Comparison of ENCODE assay signal across 1 cellular context in the genomic region with DNA sequence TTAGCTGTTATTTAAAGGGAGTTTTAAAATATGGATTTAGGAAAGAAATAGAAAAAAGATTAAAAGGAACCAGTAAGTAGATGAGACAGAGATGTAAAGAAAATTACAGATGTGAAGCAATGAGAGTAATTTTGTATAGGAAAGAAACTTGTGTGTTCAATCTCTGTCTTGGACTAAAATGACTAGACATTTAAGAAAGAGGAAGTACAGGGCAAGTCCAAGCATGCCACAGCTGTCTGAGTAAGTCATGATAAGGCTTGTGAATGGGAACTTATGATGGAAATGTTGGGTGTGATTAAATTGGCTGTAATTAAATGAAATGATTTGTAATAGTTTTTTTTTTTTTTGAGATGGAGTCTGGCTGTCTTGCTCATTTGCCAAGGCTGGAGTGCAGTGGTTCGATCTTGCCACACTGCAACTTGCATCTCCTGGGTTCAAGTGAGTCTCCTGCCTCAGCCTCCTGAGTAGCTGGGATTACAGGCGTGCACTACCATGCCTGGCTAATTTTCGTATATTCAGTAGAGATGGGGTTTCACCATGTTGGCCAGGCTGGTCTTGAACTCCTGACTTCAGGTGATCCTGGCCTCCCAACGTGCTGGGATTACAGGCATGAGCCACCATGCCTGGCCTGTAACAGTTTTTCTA.
A peak's percentile ranks its signal among the peaks of the same experiment; 100 is the strongest.
TF ChIP-seq lines count a peak whose summit lies in the region.

No MANE protein-coding gene starts in this region.

TF ChIP-seq in GM12878, 131 proteins besides CTCF, POLR2A, EP300 and RAD21 (continued from another document and continues in another):
- TF ChIP-seq, protein P1, sequence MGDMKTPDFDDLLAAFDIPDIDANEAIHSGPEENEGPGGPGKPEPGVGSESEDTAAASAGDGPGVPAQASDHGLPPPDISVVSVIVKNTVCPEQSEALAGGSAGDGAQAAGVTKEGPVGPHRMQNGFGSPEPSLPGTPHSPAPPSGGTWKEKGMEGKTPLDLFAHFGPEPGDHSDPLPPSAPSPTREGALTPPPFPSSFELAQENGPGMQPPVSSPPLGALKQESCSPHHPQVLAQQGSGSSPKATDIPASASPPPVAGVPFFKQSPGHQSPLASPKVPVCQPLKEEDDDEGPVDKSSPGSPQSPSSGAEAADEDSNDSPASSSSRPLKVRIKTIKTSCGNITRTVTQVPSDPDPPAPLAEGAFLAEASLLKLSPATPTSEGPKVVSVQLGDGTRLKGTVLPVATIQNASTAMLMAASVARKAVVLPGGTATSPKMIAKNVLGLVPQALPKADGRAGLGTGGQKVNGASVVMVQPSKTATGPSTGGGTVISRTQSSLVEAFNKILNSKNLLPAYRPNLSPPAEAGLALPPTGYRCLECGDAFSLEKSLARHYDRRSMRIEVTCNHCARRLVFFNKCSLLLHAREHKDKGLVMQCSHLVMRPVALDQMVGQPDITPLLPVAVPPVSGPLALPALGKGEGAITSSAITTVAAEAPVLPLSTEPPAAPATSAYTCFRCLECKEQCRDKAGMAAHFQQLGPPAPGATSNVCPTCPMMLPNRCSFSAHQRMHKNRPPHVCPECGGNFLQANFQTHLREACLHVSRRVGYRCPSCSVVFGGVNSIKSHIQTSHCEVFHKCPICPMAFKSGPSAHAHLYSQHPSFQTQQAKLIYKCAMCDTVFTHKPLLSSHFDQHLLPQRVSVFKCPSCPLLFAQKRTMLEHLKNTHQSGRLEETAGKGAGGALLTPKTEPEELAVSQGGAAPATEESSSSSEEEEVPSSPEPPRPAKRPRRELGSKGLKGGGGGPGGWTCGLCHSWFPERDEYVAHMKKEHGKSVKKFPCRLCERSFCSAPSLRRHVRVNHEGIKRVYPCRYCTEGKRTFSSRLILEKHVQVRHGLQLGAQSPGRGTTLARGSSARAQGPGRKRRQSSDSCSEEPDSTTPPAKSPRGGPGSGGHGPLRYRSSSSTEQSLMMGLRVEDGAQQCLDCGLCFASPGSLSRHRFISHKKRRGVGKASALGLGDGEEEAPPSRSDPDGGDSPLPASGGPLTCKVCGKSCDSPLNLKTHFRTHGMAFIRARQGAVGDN (IDR thresholded peaks at IDR 0.05), result no peak
- TF ChIP-seq MXI1 (IDR thresholded peaks at IDR 0.05; ENCODE audit: low read depth, low read length) (no peak), LARP7 (IDR thresholded peaks at IDR 0.05) (no peak), BHLHE40 (IDR thresholded peaks at IDR 0.05; ENCODE audit: borderline replicate concordance in 1 of 2, low read depth in 2 of 2, low read length in 1 of 2) (no peak), TARDBP (IDR thresholded peaks at IDR 0.05; ENCODE audit: borderline replicate concordance) (no peak), JUNB (IDR thresholded peaks at IDR 0.05) (peak; percentile 86), SUZ12 (IDR thresholded peaks at IDR 0.05; ENCODE audit: unreplicated experiment) (no peak), STAT3 (IDR thresholded peaks at IDR 0.05; ENCODE audit: low read depth, low read length) (no peak), HCFC1 (IDR thresholded peaks at IDR 0.05; ENCODE audit: low read length) (no peak), STAT1 (conservative IDR thresholded peaks at IDR 0.05) (no peak), EGR1 (IDR thresholded peaks at IDR 0.05; ENCODE audit: borderline replicate concordance in 1 of 2, low read depth in 2 of 2, low read length in 2 of 2) (no peak; a peak in 1 of 3 replicates), CREM (IDR thresholded peaks at IDR 0.05; ENCODE audit: low read depth) (peak; percentile 52), PAX8 (IDR thresholded peaks at IDR 0.05) (no peak), RB1 (IDR thresholded peaks at IDR 0.05; ENCODE audit: borderline replicate concordance) (no peak), SMARCA5 (IDR thresholded peaks at IDR 0.05) (no peak), TAF1 (IDR thresholded peaks at IDR 0.05; ENCODE audit: borderline replicate concordance, low read depth, low read length) (no peak), CBX5 (IDR thresholded peaks at IDR 0.05; ENCODE audit: low read depth) (peak; percentile 95), FOS (IDR thresholded peaks at IDR 0.05; ENCODE audit: borderline replicate concordance, extremely low read depth, insufficient read length) (no peak), ATF7 (IDR thresholded peaks at IDR 0.05; ENCODE audit: low read depth) (0 out of 2 replicates have a peak, but pooled peaks have one; percentile 26), CBX3 (IDR thresholded peaks at IDR 0.05; ENCODE audit: borderline replicate concordance, low read depth) (no peak), SRF (IDR thresholded peaks at IDR 0.05; ENCODE audit: low read depth in 2 of 2, low read length in 2 of 2) (no peak), JUND (IDR thresholded peaks at IDR 0.05; ENCODE audit: low read depth, low read length) (no peak), IRF4 (IDR thresholded peaks at IDR 0.05; ENCODE audit: low read depth, low read length) (peak; percentile 38; the same call in 1 of the 2 replicates), SP1 (IDR thresholded peaks at IDR 0.05; ENCODE audit: low read depth, low read length) (peak; percentile 26), CHD1 (IDR thresholded peaks at IDR 0.05; ENCODE audit: low read depth, low read length) (0 out of 2 replicates have a peak, but pooled peaks have one; percentile 71)
- TF ChIP-seq, protein P2, sequence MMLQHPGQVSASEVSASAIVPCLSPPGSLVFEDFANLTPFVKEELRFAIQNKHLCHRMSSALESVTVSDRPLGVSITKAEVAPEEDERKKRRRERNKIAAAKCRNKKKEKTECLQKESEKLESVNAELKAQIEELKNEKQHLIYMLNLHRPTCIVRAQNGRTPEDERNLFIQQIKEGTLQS (IDR thresholded peaks at IDR 0.05; ENCODE audit: borderline replicate concordance, extremely low read depth, low read depth, low read length), result no peak
- TF ChIP-seq, protein P3, sequence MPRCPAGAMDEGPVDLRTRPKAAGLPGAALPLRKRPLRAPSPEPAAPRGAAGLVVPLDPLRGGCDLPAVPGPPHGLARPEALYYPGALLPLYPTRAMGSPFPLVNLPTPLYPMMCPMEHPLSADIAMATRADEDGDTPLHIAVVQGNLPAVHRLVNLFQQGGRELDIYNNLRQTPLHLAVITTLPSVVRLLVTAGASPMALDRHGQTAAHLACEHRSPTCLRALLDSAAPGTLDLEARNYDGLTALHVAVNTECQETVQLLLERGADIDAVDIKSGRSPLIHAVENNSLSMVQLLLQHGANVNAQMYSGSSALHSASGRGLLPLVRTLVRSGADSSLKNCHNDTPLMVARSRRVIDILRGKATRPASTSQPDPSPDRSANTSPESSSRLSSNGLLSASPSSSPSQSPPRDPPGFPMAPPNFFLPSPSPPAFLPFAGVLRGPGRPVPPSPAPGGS (IDR thresholded peaks at IDR 0.05; ENCODE audit: borderline replicate concordance, insufficient read depth, low read depth, low read length, poor library complexity, severe bottlenecking), result no peak
- TF ChIP-seq, protein P4, sequence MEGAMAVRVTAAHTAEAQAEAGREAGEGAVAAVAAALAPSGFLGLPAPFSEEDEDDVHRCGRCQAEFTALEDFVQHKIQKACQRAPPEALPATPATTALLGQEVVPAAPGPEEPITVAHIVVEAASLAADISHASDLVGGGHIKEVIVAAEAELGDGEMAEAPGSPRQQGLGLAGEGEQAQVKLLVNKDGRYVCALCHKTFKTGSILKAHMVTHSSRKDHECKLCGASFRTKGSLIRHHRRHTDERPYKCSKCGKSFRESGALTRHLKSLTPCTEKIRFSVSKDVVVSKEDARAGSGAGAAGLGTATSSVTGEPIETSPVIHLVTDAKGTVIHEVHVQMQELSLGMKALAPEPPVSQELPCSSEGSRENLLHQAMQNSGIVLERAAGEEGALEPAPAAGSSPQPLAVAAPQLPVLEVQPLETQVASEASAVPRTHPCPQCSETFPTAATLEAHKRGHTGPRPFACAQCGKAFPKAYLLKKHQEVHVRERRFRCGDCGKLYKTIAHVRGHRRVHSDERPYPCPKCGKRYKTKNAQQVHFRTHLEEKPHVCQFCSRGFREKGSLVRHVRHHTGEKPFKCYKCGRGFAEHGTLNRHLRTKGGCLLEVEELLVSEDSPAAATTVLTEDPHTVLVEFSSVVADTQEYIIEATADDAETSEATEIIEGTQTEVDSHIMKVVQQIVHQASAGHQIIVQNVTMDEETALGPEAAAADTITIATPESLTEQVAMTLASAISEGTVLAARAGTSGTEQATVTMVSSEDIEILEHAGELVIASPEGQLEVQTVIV (IDR thresholded peaks at IDR 0.05; ENCODE audit: borderline replicate concordance, partially characterized antibody), result no peak
- TF ChIP-seq, protein P5, sequence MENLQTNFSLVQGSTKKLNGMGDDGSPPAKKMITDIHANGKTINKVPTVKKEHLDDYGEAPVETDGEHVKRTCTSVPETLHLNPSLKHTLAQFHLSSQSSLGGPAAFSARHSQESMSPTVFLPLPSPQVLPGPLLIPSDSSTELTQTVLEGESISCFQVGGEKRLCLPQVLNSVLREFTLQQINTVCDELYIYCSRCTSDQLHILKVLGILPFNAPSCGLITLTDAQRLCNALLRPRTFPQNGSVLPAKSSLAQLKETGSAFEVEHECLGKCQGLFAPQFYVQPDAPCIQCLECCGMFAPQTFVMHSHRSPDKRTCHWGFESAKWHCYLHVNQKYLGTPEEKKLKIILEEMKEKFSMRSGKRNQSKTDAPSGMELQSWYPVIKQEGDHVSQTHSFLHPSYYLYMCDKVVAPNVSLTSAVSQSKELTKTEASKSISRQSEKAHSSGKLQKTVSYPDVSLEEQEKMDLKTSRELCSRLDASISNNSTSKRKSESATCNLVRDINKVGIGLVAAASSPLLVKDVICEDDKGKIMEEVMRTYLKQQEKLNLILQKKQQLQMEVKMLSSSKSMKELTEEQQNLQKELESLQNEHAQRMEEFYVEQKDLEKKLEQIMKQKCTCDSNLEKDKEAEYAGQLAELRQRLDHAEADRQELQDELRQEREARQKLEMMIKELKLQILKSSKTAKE (IDR thresholded peaks at IDR 0.05; ENCODE audit: low read depth, poor library complexity, severe bottlenecking), result peak; percentile 87
- TF ChIP-seq, protein P6, sequence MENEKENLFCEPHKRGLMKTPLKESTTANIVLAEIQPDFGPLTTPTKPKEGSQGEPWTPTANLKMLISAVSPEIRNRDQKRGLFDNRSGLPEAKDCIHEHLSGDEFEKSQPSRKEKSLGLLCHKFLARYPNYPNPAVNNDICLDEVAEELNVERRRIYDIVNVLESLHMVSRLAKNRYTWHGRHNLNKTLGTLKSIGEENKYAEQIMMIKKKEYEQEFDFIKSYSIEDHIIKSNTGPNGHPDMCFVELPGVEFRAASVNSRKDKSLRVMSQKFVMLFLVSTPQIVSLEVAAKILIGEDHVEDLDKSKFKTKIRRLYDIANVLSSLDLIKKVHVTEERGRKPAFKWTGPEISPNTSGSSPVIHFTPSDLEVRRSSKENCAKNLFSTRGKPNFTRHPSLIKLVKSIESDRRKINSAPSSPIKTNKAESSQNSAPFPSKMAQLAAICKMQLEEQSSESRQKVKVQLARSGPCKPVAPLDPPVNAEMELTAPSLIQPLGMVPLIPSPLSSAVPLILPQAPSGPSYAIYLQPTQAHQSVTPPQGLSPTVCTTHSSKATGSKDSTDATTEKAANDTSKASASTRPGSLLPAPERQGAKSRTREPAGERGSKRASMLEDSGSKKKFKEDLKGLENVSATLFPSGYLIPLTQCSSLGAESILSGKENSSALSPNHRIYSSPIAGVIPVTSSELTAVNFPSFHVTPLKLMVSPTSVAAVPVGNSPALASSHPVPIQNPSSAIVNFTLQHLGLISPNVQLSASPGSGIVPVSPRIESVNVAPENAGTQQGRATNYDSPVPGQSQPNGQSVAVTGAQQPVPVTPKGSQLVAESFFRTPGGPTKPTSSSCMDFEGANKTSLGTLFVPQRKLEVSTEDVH (IDR thresholded peaks at IDR 0.05; ENCODE audit: low read depth, partially characterized antibody), result no peak
- TF ChIP-seq, protein P7, sequence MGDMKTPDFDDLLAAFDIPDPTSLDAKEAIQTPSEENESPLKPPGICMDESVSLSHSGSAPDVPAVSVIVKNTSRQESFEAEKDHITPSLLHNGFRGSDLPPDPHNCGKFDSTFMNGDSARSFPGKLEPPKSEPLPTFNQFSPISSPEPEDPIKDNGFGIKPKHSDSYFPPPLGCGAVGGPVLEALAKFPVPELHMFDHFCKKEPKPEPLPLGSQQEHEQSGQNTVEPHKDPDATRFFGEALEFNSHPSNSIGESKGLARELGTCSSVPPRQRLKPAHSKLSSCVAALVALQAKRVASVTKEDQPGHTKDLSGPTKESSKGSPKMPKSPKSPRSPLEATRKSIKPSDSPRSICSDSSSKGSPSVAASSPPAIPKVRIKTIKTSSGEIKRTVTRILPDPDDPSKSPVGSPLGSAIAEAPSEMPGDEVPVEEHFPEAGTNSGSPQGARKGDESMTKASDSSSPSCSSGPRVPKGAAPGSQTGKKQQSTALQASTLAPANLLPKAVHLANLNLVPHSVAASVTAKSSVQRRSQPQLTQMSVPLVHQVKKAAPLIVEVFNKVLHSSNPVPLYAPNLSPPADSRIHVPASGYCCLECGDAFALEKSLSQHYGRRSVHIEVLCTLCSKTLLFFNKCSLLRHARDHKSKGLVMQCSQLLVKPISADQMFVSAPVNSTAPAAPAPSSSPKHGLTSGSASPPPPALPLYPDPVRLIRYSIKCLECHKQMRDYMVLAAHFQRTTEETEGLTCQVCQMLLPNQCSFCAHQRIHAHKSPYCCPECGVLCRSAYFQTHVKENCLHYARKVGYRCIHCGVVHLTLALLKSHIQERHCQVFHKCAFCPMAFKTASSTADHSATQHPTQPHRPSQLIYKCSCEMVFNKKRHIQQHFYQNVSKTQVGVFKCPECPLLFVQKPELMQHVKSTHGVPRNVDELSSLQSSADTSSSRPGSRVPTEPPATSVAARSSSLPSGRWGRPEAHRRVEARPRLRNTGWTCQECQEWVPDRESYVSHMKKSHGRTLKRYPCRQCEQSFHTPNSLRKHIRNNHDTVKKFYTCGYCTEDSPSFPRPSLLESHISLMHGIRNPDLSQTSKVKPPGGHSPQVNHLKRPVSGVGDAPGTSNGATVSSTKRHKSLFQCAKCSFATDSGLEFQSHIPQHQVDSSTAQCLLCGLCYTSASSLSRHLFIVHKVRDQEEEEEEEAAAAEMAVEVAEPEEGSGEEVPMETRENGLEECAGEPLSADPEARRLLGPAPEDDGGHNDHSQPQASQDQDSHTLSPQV (IDR thresholded peaks at IDR 0.05), result no peak
- TF ChIP-seq, protein P8, sequence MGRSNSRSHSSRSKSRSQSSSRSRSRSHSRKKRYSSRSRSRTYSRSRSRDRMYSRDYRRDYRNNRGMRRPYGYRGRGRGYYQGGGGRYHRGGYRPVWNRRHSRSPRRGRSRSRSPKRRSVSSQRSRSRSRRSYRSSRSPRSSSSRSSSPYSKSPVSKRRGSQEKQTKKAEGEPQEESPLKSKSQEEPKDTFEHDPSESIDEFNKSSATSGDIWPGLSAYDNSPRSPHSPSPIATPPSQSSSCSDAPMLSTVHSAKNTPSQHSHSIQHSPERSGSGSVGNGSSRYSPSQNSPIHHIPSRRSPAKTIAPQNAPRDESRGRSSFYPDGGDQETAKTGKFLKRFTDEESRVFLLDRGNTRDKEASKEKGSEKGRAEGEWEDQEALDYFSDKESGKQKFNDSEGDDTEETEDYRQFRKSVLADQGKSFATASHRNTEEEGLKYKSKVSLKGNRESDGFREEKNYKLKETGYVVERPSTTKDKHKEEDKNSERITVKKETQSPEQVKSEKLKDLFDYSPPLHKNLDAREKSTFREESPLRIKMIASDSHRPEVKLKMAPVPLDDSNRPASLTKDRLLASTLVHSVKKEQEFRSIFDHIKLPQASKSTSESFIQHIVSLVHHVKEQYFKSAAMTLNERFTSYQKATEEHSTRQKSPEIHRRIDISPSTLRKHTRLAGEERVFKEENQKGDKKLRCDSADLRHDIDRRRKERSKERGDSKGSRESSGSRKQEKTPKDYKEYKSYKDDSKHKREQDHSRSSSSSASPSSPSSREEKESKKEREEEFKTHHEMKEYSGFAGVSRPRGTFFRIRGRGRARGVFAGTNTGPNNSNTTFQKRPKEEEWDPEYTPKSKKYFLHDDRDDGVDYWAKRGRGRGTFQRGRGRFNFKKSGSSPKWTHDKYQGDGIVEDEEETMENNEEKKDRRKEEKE (IDR thresholded peaks at IDR 0.05), result no peak
